In the genomic region with DNA sequence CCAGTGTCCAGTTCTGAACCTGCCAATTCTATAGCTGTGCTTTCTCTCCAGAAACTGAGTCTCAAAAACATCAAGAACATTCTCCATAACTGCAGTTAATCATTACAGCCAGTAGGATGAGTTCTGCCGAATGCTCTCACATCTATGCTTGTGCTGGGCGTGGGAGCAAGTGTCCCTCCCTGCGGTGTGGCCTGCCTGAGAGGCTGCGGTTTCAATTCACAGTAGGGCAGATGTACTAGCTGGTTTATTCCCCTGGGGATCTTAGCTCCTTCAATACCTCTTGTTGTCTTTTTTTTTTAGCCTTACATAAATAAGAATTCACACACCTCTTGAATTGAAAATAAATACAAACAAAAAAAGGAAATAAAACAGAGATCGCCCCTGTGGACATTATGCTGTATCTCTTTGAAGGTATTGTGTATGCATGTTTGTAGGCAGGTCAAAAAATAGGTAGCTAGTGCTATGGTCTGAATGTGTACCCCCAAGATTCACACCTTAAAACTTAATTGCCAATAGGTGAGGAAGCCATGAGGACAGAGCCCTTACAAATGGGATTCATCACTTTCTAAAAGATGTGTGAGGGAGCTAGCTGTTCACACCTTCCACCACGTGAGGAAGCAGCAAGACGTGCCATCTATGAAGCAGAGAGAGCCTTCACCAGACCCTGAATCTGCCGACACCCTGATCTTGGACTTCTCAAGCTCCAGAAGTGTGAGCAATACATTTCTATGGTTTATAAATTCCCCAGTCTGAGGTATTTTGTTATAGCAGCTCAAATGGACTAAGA, we compare ENCODE assay signal across 9 cellular contexts.
DNase-seq lines count a peak whose midpoint lies in the region; ATAC-seq and TF ChIP-seq lines count a peak whose summit lies in the region.
"Had no signal": no experiment of that assay in that cellular context is flagged by ENCODE, and none has a peak within 500 bp of the region (broad histone marks: within the 10 kb centered on the region; RNA-seq: fewer than 3 reads in every experiment).

No MANE protein-coding gene starts in this region.

- no peak for TF ChIP-seq EP300 in sigmoid colon (IDR thresholded peaks at IDR 0.05)

- H3K27ac ChIP-seq in sigmoid colon: no peak overlapping the region
- H3K27ac ChIP-seq: dorsolateral prefrontal cortex had no signal

- H3K36me3 Mint-ChIP-seq in immature natural killer cell (no peaks in the 10 kb centered on the region), mesothelial cell of epicardium (no peaks in the 10 kb centered on the region)

- H3K4me1 Mint-ChIP-seq in immature natural killer cell (peaks cover 40 to 44% of the 10 kb centered on the region in 2 donors), mesothelial cell of epicardium (no peaks in the 10 kb centered on the region)

- no peaks in the 10 kb centered on the region for H3K36me3 ChIP-seq in sigmoid colon

- H3K9me3 Mint-ChIP-seq in immature natural killer cell (no peaks in the 10 kb centered on the region), mesothelial cell of epicardium (no peaks in the 10 kb centered on the region)

- peak; percentile 22 to 37 (median 35) for DNase-seq in immature natural killer cell
- DNase-seq in left lobe of liver (ENCODE audit: low spot score): no peak
- DNase-seq in sigmoid colon: no peak
- DNase-seq in NCI-H1436 treated with DMSO at 0.1 percent for 48 hours (lab: John Stamatoyannopoulos, UW): no peak
- DNase-seq in mesothelial cell of epicardium (ENCODE audit: low spot score in 2 of 2, unreplicated experiment in 2 of 2): no peak
- DNase-seq: dorsolateral prefrontal cortex had no signal

- peaks cover 0 to under 1% (median 0%) of the 10 kb centered on the region in 3 donors for H3K27me3 Mint-ChIP-seq in immature natural killer cell (ENCODE audit: low read depth in 3 of 3)
- no peaks in the 10 kb centered on the region for H3K27me3 Mint-ChIP-seq in mesothelial cell of epicardium (ENCODE audit: low read depth)

- intact Hi-C loops in sigmoid colon (cut with DNase I): no loop called here

- ATAC-seq in GM18519 (IDR thresholded peaks at IDR 0.05; ENCODE audit: low FRiP score, unreplicated experiment) (peak; percentile 62), GM21737 (IDR thresholded peaks at IDR 0.05; ENCODE audit: unreplicated experiment) (peak; percentile 66), HG03565 (IDR thresholded peaks at IDR 0.05; ENCODE audit: unreplicated experiment) (peak; percentile 87), left lobe of liver (no peak)

- no peak for TF ChIP-seq POLR2A in sigmoid colon (IDR thresholded peaks at IDR 0.05)

- H3K4me1 ChIP-seq in sigmoid colon: no peaks in the 10 kb centered on the region

- peak overlapping the region in 3 of 6 donors; percentile 2 to 23 (median 5) for H3K27ac Mint-ChIP-seq in immature natural killer cell
- H3K27ac Mint-ChIP-seq in mesothelial cell of epicardium: no peak overlapping the region

- H3K9me3 ChIP-seq in sigmoid colon: no peaks in the 10 kb centered on the region

- 53 to 83% methylated on average over 8 of the region's 8 CpGs for WGBS in sigmoid colon, 2 donors

- H3K4me3 ChIP-seq in sigmoid colon: no peak overlapping the region
- H3K4me3 ChIP-seq: dorsolateral prefrontal cortex had no signal

- no peaks in the 10 kb centered on the region for H3K27me3 ChIP-seq in sigmoid colon

- no peak for TF ChIP-seq CTCF in sigmoid colon (IDR thresholded peaks at IDR 0.05)
- TF ChIP-seq CTCF in mesothelial cell of epicardium (IDR thresholded peaks at IDR 0.05; ENCODE audit: unreplicated experiment): no peak

- H3K4me3 Mint-ChIP-seq in immature natural killer cell: peak overlapping the region; percentile 17 to 72 (median 31)
- H3K4me3 Mint-ChIP-seq in mesothelial cell of epicardium: no peak overlapping the region

Comparison
In these comparisons a context has a peak if more than half of its experiments do, and no peak if none do; other contexts are left out.
1. DNase-seq: peak in immature natural killer cell (3 of 3); none in left lobe of liver (single experiment), sigmoid colon (single experiment), NCI-H1436 treated with DMSO at 0.1 percent for 48 hours (single experiment) and mesothelial cell of epicardium (0 of 2).